Comparison of ENCODE assay signal across 20 cellular contexts in the genomic region with DNA sequence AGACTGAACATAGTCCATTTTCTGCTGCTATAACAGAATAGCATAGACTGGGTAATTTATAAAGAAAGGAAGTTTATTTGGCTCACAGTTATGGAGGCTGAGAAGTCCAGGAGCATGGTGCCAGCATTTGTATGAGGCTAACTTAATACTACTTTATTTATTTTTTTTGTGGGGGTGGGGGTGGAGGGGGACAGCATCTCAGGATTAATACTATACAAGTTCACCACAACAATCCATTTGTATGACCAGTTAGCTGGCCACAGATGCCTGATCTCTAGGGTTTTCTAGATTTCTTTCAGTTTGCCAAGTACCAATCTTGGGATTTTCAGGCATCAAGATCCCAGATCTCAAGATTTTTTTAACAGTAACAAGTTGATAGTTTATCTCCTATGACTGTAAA. TPM values are rescaled to one million over a fixed set of nuclear protein-coding genes. Genes with fewer than 3 reads are reported as not detected.
"Had no signal": no experiment of that assay in that cellular context is flagged by ENCODE, and none has a peak within 500 bp of the region (broad histone marks: within the 10 kb centered on the region; RNA-seq: fewer than 3 reads in every experiment).

No MANE protein-coding gene starts in this region.

- H3K36me3 Mint-ChIP-seq: activated CD8-positive, alpha-beta memory T cell treated with anti-CD3 and anti-CD28 coated beads, Interleukin-2, amount 10 ng/mL, durations not matched to agents 7 days and 5 days; activated naive CD4-positive, alpha-beta T cell treated with anti-CD3 and anti-CD28 coated beads, Interleukin-2, amount 50 U/mL, for 24 hours had no signal

- H3K27me3 Mint-ChIP-seq: activated CD8-positive, alpha-beta memory T cell treated with anti-CD3 and anti-CD28 coated beads, Interleukin-2, amount 10 ng/mL, durations not matched to agents 7 days and 5 days; activated naive CD4-positive, alpha-beta T cell treated with anti-CD3 and anti-CD28 coated beads, Interleukin-2, amount 50 U/mL, for 24 hours; activated T-cell treated with anti-CD3 and anti-CD28 coated beads, Interleukin-2, amount 50 U/mL, for 24 hours; brain; central memory CD8-positive, alpha-beta T cell had no signal

- H3K4me3 Mint-ChIP-seq: activated CD8-positive, alpha-beta memory T cell treated with anti-CD3 and anti-CD28 coated beads, Interleukin-2, amount 10 ng/mL, durations not matched to agents 7 days and 5 days; activated CD8-positive, alpha-beta T cell treated with anti-CD3 and anti-CD28 coated beads, Interleukin-2, amount 10 ng/mL, durations not matched to agents 7 days and 5 days; activated naive CD4-positive, alpha-beta T cell treated with anti-CD3 and anti-CD28 coated beads, Interleukin-2, amount 50 U/mL, for 24 hours; activated T-cell treated with anti-CD3 and anti-CD28 coated beads, Interleukin-2, amount 50 U/mL, for 24 hours; activated T-helper 1 cell treated with anti-CD3 and anti-CD28 coated beads, Interleukin-12 subunit alpha, Interleukin-12 subunit beta, Interleukin-2, Interleukin-4 antibody, amounts not matched to agents 30 ng/mL and 10 ng/mL and 1 ng/mL, durations not matched to agents 14 hours and 24 hours and 36 hours; brain; central memory CD8-positive, alpha-beta T cell; T-helper 1 cell treated with Interleukin-12 subunit alpha and Interleukin-12 subunit beta and Interleukin-4 antibody, amounts not matched to agents 30 μg/mL and 1 μg/mL, for 36 hours had no signal

- H3K4me1 Mint-ChIP-seq: activated CD8-positive, alpha-beta memory T cell treated with anti-CD3 and anti-CD28 coated beads, Interleukin-2, amount 10 ng/mL, durations not matched to agents 7 days and 5 days; activated naive CD4-positive, alpha-beta T cell treated with anti-CD3 and anti-CD28 coated beads, Interleukin-2, amount 50 U/mL, for 24 hours; central memory CD8-positive, alpha-beta T cell had no signal

- H3K9me3 Mint-ChIP-seq: activated naive CD4-positive, alpha-beta T cell treated with anti-CD3 and anti-CD28 coated beads, Interleukin-2, amount 50 U/mL, for 24 hours; activated T-cell treated with anti-CD3 and anti-CD28 coated beads, Interleukin-2, amount 50 U/mL, for 24 hours; activated T-helper 1 cell treated with anti-CD3 and anti-CD28 coated beads, Interleukin-12 subunit alpha, Interleukin-12 subunit beta, Interleukin-2, Interleukin-4 antibody, amounts not matched to agents 30 ng/mL and 10 ng/mL and 1 ng/mL, durations not matched to agents 14 hours and 24 hours and 36 hours; brain; central memory CD8-positive, alpha-beta T cell; T-helper 1 cell treated with Interleukin-12 subunit alpha and Interleukin-12 subunit beta and Interleukin-4 antibody, amounts not matched to agents 30 μg/mL and 1 μg/mL, for 36 hours had no signal

- DNase-seq: activated CD4-positive, alpha-beta T cell treated with anti-CD3 and anti-CD28 coated beads for 4 hours; activated CD8-positive, alpha-beta memory T cell treated with anti-CD3 and anti-CD28 coated beads, Interleukin-2, amount 10 ng/mL, durations not matched to agents 7 days and 5 days; activated CD8-positive, alpha-beta T cell treated with anti-CD3 and anti-CD28 coated beads, Interleukin-2, amount 10 ng/mL, durations not matched to agents 7 days and 5 days; activated effector memory CD4-positive, alpha-beta T cell treated with Interleukin-2 at 50 U/mL for 16 hours; activated naive CD4-positive, alpha-beta T cell; activated T-cell treated with anti-CD3 and anti-CD28 coated beads, Interleukin-2, amount 50 U/mL, for 24 hours; aorta; NCI-H146; NCI-H187 treated with DMSO at 0.1 percent for 48 hours; NCI-H2081 treated with DMSO at 0.1 percent for 48 hours; NCI-H446; NCI-H524; PC-3; SHP77 treated with DMSO at 0.1 percent for 48 hours had no signal

- H3K27ac Mint-ChIP-seq: activated CD8-positive, alpha-beta memory T cell treated with anti-CD3 and anti-CD28 coated beads, Interleukin-2, amount 10 ng/mL, durations not matched to agents 7 days and 5 days; activated CD8-positive, alpha-beta T cell treated with anti-CD3 and anti-CD28 coated beads, Interleukin-2, amount 10 ng/mL, durations not matched to agents 7 days and 5 days; activated naive CD4-positive, alpha-beta T cell treated with anti-CD3 and anti-CD28 coated beads, Interleukin-2, amount 50 U/mL, for 24 hours; activated T-cell treated with anti-CD3 and anti-CD28 coated beads, Interleukin-2, amount 50 U/mL, for 24 hours; activated T-helper 1 cell treated with anti-CD3 and anti-CD28 coated beads, Interleukin-12 subunit alpha, Interleukin-12 subunit beta, Interleukin-2, Interleukin-4 antibody, amounts not matched to agents 30 ng/mL and 10 ng/mL and 1 ng/mL, durations not matched to agents 14 hours and 24 hours and 36 hours; T-helper 1 cell treated with Interleukin-12 subunit alpha and Interleukin-12 subunit beta and Interleukin-4 antibody, amounts not matched to agents 30 μg/mL and 1 μg/mL, for 36 hours had no signal

- ATAC-seq: activated CD4-positive, CD25-positive, alpha-beta regulatory T cell treated with anti-CD3 and anti-CD28 coated beads, Interleukin-2, amount 50 U/mL, for 24 hours; activated CD8-positive, alpha-beta memory T cell treated with anti-CD3 and anti-CD28 coated beads, Interleukin-2, amount 10 ng/mL, durations not matched to agents 7 days and 5 days; activated CD8-positive, alpha-beta T cell treated with anti-CD3 and anti-CD28 coated beads, Interleukin-2, amount 10 ng/mL, durations not matched to agents 7 days and 5 days; PC-3 had no signal

RNA-seq across cellular contexts. Expression of a gene that starts 20.3 kb away (rescaled TPM):
- total RNA-seq: activated CD8-positive, alpha-beta memory T cell treated with anti-CD3 and anti-CD28 coated beads, Interleukin-2, amount 10 ng/mL, durations not matched to agents 7 days and 5 days; activated CD8-positive, alpha-beta T cell treated with anti-CD3 and anti-CD28 coated beads, Interleukin-2, amount 10 ng/mL, durations not matched to agents 7 days and 5 days; activated T-helper 1 cell treated with anti-CD3 and anti-CD28 coated beads, Interleukin-12 subunit alpha, Interleukin-12 subunit beta, Interleukin-2, Interleukin-4 antibody, amounts not matched to agents 30 ng/mL and 10 ng/mL and 1 ng/mL, durations not matched to agents 14 hours and 24 hours and 36 hours had no signal
